ENCODE assay signal across 27 cellular contexts in the genomic region with DNA sequence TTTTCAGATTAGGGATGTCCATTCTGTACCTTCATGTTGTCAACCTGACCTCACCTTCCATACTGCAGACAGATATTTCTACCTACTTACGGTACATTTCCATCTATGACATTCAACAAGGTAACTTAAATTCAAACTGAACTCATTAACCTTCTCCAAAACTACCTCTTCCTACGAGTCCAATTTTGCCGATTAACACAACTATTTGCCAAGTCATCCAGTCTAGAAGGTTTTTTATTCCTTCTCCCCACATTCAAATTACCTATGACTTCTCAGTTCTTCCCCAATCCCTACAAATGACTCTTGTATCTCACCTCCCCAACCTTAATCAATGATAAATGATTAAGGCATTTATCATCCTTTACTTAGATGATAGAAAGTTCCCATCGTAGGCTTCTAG.
"Had no signal": no experiment of that assay in that cellular context is flagged by ENCODE, and none has a peak within 500 bp of the region (broad histone marks: within the 10 kb centered on the region; RNA-seq: fewer than 3 reads in every experiment).

No MANE protein-coding gene starts in this region.

- H3K9me3 ChIP-seq: gastrocnemius medialis, heart left ventricle had no signal

- H3K27ac ChIP-seq: brain microvascular endothelial cell, coronary artery, dorsolateral prefrontal cortex, heart left ventricle had no signal

- ATAC-seq: activated T-cell treated with anti-CD3 and anti-CD28 coated beads, Interleukin-2, amount 50 U/mL, for 72 hours; esophagus mucosa; gastrocnemius medialis; heart left ventricle had no signal

- DNase-seq: activated CD4-positive, alpha-beta memory T cell treated with anti-CD3 and anti-CD28 coated beads, Interleukin-2, amount 10 ng/mL, durations not matched to agents 7 days and 5 days; activated CD4-positive, alpha-beta T cell treated with anti-CD3 and anti-CD28 coated beads for 1 hour; activated CD4-positive, alpha-beta T cell treated with anti-CD3 and anti-CD28 coated beads for 4 hours; activated CD4-positive, alpha-beta T cell treated with anti-CD3 and anti-CD28 coated beads, Interleukin-2, amount 10 ng/mL, durations not matched to agents 7 days and 5 days; activated CD4-positive, alpha-beta T cell treated with anti-CD3 and anti-CD28 coated beads, Interleukin-2, amount 50 U/mL, for 4 hours; activated CD8-positive, alpha-beta memory T cell treated with anti-CD3 and anti-CD28 coated beads, Interleukin-2, amount 50 U/mL, for 48 hours; activated gamma-delta T cell treated with Interleukin-2 at 50 U/mL for 16 hours; activated naive CD4-positive, alpha-beta T cell treated with anti-CD3 and anti-CD28 coated beads, Interleukin-2, amount 50 U/mL, for 16 hours; activated naive CD4-positive, alpha-beta T cell treated with Interleukin-2 at 50 U/mL for 16 hours; activated T-cell treated with anti-CD3 and anti-CD28 coated beads for 4 hours; activated T-cell treated with anti-CD3 and anti-CD28 coated beads, Interleukin-2, amount 50 U/mL, for 24 hours; activated T-cell treated with anti-CD3 and anti-CD28 coated beads, Interleukin-2, amount 50 U/mL, for 72 hours; amniotic stem cell; anterior cingulate cortex; brain microvascular endothelial cell; dorsolateral prefrontal cortex; effector memory CD4-positive, alpha-beta T cell; endodermal cell; foreskin fibroblast; gastrocnemius medialis; glutamatergic neuron; heart left ventricle; T-helper 2 cell had no signal

- H3K36me3 ChIP-seq: brain microvascular endothelial cell, gastrocnemius medialis had no signal

- H3K4me3 ChIP-seq: coronary artery, dorsolateral prefrontal cortex, gastrocnemius medialis, heart left ventricle had no signal

- FAIRE-seq: astrocyte, bronchial epithelial cell had no signal

- H3K27me3 ChIP-seq: brain microvascular endothelial cell, dorsolateral prefrontal cortex, gastrocnemius medialis, heart left ventricle had no signal
